1 cellular context compared by ENCODE assay signal in the genomic region with DNA sequence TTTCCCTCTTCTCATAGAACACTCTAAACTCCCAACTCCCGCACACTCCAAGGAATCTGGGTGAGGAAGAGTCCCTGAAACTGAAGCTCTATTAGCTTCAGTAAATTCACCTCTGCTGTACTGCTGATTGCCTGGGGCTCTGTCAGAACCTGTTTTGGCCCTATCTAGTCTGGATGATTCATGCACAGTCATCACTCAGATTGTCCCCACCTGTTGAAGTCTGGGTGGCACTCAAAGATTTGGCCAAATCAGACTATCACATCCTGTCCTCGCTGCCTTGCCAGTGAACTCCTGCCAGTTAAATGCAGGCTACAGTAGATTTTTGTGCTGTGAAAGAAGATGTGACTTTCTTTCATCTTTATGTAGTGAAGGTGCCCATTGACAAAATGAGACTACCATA.
TF ChIP-seq lines count a peak whose summit lies in the region.

No MANE protein-coding gene starts in this region.

TF ChIP-seq in SK-N-SH treated with all-trans-retinoic acid at 6 μM for 48 hours, 23 proteins besides CTCF, POLR2A, EP300 and RAD21 (continued from another document):
- TF ChIP-seq, protein P1, sequence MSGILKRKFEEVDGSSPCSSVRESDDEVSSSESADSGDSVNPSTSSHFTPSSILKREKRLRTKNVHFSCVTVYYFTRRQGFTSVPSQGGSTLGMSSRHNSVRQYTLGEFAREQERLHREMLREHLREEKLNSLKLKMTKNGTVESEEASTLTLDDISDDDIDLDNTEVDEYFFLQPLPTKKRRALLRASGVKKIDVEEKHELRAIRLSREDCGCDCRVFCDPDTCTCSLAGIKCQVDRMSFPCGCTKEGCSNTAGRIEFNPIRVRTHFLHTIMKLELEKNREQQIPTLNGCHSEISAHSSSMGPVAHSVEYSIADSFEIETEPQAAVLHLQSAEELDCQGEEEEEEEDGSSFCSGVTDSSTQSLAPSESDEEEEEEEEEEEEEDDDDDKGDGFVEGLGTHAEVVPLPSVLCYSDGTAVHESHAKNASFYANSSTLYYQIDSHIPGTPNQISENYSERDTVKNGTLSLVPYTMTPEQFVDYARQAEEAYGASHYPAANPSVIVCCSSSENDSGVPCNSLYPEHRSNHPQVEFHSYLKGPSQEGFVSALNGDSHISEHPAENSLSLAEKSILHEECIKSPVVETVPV (CRISPR knock-in tag; IDR thresholded peaks at IDR 0.05), result no peak
- TF ChIP-seq ARNTL (CRISPR knock-in tag; IDR thresholded peaks at IDR 0.05; ENCODE audit: borderline replicate concordance, low read depth) (no peak), SNAI2 (CRISPR knock-in tag; IDR thresholded peaks at IDR 0.05) (no peak), ISL1 (CRISPR knock-in tag; IDR thresholded peaks at IDR 0.05) (no peak)
- TF ChIP-seq, protein P2, sequence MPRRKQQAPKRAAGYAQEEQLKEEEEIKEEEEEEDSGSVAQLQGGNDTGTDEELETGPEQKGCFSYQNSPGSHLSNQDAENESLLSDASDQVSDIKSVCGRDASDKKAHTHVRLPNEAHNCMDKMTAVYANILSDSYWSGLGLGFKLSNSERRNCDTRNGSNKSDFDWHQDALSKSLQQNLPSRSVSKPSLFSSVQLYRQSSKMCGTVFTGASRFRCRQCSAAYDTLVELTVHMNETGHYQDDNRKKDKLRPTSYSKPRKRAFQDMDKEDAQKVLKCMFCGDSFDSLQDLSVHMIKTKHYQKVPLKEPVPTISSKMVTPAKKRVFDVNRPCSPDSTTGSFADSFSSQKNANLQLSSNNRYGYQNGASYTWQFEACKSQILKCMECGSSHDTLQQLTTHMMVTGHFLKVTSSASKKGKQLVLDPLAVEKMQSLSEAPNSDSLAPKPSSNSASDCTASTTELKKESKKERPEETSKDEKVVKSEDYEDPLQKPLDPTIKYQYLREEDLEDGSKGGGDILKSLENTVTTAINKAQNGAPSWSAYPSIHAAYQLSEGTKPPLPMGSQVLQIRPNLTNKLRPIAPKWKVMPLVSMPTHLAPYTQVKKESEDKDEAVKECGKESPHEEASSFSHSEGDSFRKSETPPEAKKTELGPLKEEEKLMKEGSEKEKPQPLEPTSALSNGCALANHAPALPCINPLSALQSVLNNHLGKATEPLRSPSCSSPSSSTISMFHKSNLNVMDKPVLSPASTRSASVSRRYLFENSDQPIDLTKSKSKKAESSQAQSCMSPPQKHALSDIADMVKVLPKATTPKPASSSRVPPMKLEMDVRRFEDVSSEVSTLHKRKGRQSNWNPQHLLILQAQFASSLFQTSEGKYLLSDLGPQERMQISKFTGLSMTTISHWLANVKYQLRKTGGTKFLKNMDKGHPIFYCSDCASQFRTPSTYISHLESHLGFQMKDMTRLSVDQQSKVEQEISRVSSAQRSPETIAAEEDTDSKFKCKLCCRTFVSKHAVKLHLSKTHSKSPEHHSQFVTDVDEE (CRISPR knock-in tag; IDR thresholded peaks at IDR 0.05), result no peak
